In genomic region chr12:121748218-121748570, GRCh38 we compare ENCODE assay signal across 11 cellular contexts. TPM values are rescaled to one million over a fixed set of nuclear protein-coding genes. Genes with fewer than 3 reads are reported as not detected.
DNase-seq lines count a peak whose midpoint lies in the region; ATAC-seq, FAIRE-seq and TF ChIP-seq lines count a peak whose summit lies in the region.
"Had no signal": no experiment of that assay in that cellular context is flagged by ENCODE, and none has a peak within 500 bp of the region (broad histone marks: within the 10 kb centered on the region; RNA-seq: fewer than 3 reads in every experiment).

No MANE protein-coding gene starts in this region.

- peaks cover 2% of the 10 kb centered on the region for H3K4me1 Mint-ChIP-seq in T-helper 1 cell treated with Interleukin-12 subunit alpha and Interleukin-12 subunit beta and Interleukin-4 antibody, amounts not matched to agents 30 μg/mL and 1 μg/mL, for 36 hours (ENCODE audit: low read depth)
- no peaks in the 10 kb centered on the region for H3K4me1 Mint-ChIP-seq in stimulated activated effector memory CD8-positive, alpha-beta T cell treated with anti-CD3 and anti-CD28 coated beads, Interleukin-12 subunit alpha, Interleukin-12 subunit beta, amount 100 ng/mL, for 72 hours

- H3K9me3 ChIP-seq in Panc1 (ENCODE audit: control insufficient read depth, insufficient read depth, low read depth, low read length) (no peaks in the 10 kb centered on the region), cardiac muscle cell (ENCODE audit: low read depth) (no peaks in the 10 kb centered on the region)
- H3K9me3 ChIP-seq: spleen had no signal

- in situ Hi-C loops in Panc1 (cut with HindIII; ENCODE audit: low pct_unique_long_range_greater_than_20kb, low sequenced_read_pairs) = no loop called here

- POLR2A ChIA-PET in Panc1 (lab: Charles Lee) = no interaction called here

- H3K27me3 ChIP-seq in Panc1 (ENCODE audit: control insufficient read depth, insufficient read depth, low read length) (no peaks in the 10 kb centered on the region), cardiac muscle cell (no peaks in the 10 kb centered on the region)
- H3K27me3 ChIP-seq: spleen had no signal

- H3K4me1 ChIP-seq in Panc1 (ENCODE audit: control insufficient read depth, insufficient read depth, low read length) (peaks cover 7% of the 10 kb centered on the region), cardiac muscle cell (ENCODE audit: low read depth) (peaks cover 7% of the 10 kb centered on the region)

- no TSS peak for BruUV-seq in Panc1 (replicated peaks; lab: Mats Ljungman, UMichigan)

- peak overlapping the region; percentile 24; the same call in 1 of the 2 replicates for H3K27ac ChIP-seq in Panc1 (ENCODE audit: low read length)
- H3K27ac ChIP-seq in cardiac muscle cell = peak overlapping the region; percentile 35

- FAIRE-seq in GM12892 (lab: Jason Lieb, UNC) = no peak

- H3K36me3 Mint-ChIP-seq in T-helper 1 cell treated with Interleukin-12 subunit alpha and Interleukin-12 subunit beta and Interleukin-4 antibody, amounts not matched to agents 30 μg/mL and 1 μg/mL, for 36 hours (ENCODE audit: low read depth) = peaks cover 16% of the 10 kb centered on the region
- peaks cover 8% of the 10 kb centered on the region for H3K36me3 Mint-ChIP-seq in stimulated activated effector memory CD8-positive, alpha-beta T cell treated with anti-CD3 and anti-CD28 coated beads, Interleukin-12 subunit alpha, Interleukin-12 subunit beta, amount 100 ng/mL, for 72 hours

- peak overlapping the region; percentile 60 for H3K27ac Mint-ChIP-seq in T-helper 1 cell treated with Interleukin-12 subunit alpha and Interleukin-12 subunit beta and Interleukin-4 antibody, amounts not matched to agents 30 μg/mL and 1 μg/mL, for 36 hours
- peak overlapping the region; percentile 40 for H3K27ac Mint-ChIP-seq in stimulated activated effector memory CD8-positive, alpha-beta T cell treated with anti-CD3 and anti-CD28 coated beads, Interleukin-12 subunit alpha, Interleukin-12 subunit beta, amount 100 ng/mL, for 72 hours
- H3K27ac Mint-ChIP-seq: activated CD8-positive, alpha-beta T cell treated with anti-CD3 and anti-CD28 coated beads, Interleukin-2, amount 10 ng/mL, durations not matched to agents 7 days and 5 days had no signal

- intact Hi-C loops in Panc1 (cut with micrococcal nuclease; ENCODE audit: unreplicated experiment) = no loop called here

- H3K4me3 Mint-ChIP-seq in T-helper 1 cell treated with Interleukin-12 subunit alpha and Interleukin-12 subunit beta and Interleukin-4 antibody, amounts not matched to agents 30 μg/mL and 1 μg/mL, for 36 hours = no peak overlapping the region
- H3K4me3 Mint-ChIP-seq in stimulated activated effector memory CD8-positive, alpha-beta T cell treated with anti-CD3 and anti-CD28 coated beads, Interleukin-12 subunit alpha, Interleukin-12 subunit beta, amount 100 ng/mL, for 72 hours = no peak overlapping the region
- H3K4me3 Mint-ChIP-seq: activated CD8-positive, alpha-beta T cell treated with anti-CD3 and anti-CD28 coated beads, Interleukin-2, amount 10 ng/mL, durations not matched to agents 7 days and 5 days had no signal

- H3K36me3 ChIP-seq in Panc1 (ENCODE audit: control insufficient read depth, insufficient read depth, low read length) (no peaks in the 10 kb centered on the region), cardiac muscle cell (no peaks in the 10 kb centered on the region)

- no peak for TF ChIP-seq POLR2A in GM12892 (IDR thresholded peaks at IDR 0.05; ENCODE audit: low read depth, low read length)

- ATAC-seq in Panc1 (peak; percentile 70), HG03135 (IDR thresholded peaks at IDR 0.05; ENCODE audit: unreplicated experiment) (no peak)
- no peak for ATAC-seq in stimulated activated effector memory CD8-positive, alpha-beta T cell treated with anti-CD3 and anti-CD28 coated beads, Interleukin-12 subunit alpha, Interleukin-12 subunit beta, amount 100 ng/mL, for 72 hours
- ATAC-seq: activated CD8-positive, alpha-beta T cell treated with anti-CD3 and anti-CD28 coated beads, Interleukin-2, amount 10 ng/mL, durations not matched to agents 7 days and 5 days had no signal

- H3K9me3 Mint-ChIP-seq in T-helper 1 cell treated with Interleukin-12 subunit alpha and Interleukin-12 subunit beta and Interleukin-4 antibody, amounts not matched to agents 30 μg/mL and 1 μg/mL, for 36 hours = peaks cover 4% of the 10 kb centered on the region
- H3K9me3 Mint-ChIP-seq in stimulated activated effector memory CD8-positive, alpha-beta T cell treated with anti-CD3 and anti-CD28 coated beads, Interleukin-12 subunit alpha, Interleukin-12 subunit beta, amount 100 ng/mL, for 72 hours = no peaks in the 10 kb centered on the region

- CTCF ChIA-PET in Panc1 (lab: Charles Lee) = no interaction called here

- H3K4me3 ChIP-seq in Panc1 (ENCODE audit: low read depth in 2 of 2, low read length in 2 of 2) (0 out of 4 replicates have a peak overlapping the region, but pooled peaks of 1 of the 2 experiments have one; percentile 23), cardiac muscle cell (no peak overlapping the region)
- H3K4me3 ChIP-seq: spleen had no signal

- no peaks in the 10 kb centered on the region for H3K27me3 Mint-ChIP-seq in T-helper 1 cell treated with Interleukin-12 subunit alpha and Interleukin-12 subunit beta and Interleukin-4 antibody, amounts not matched to agents 30 μg/mL and 1 μg/mL, for 36 hours (ENCODE audit: low read depth)

- TF ChIP-seq CTCF in Panc1 (IDR thresholded peaks at IDR 0.05) (no peak), cardiac muscle cell (IDR thresholded peaks at IDR 0.05; ENCODE audit: low read depth, low read length) (no peak)

- DNase-seq in T-helper 1 cell (no peak), Panc1 (ENCODE audit: low read depth, low spot score) (no peak), cardiac muscle cell (ENCODE audit: low read depth in 1 of 2, low spot score in 1 of 2) (no peak), GM12892 (ENCODE audit: insufficient read length) (no peak)
- DNase-seq in stimulated activated effector memory CD8-positive, alpha-beta T cell treated with anti-CD3 and anti-CD28 coated beads, Interleukin-12 subunit alpha, Interleukin-12 subunit beta, amount 100 ng/mL, for 72 hours (ENCODE audit: low spot score in 2 of 2) = no peak
- DNase-seq in activated CD4-positive, CD25-positive, alpha-beta regulatory T cell (lab: John Stamatoyannopoulos, UW) = no peak
- DNase-seq: activated CD8-positive, alpha-beta T cell treated with anti-CD3 and anti-CD28 coated beads, Interleukin-2, amount 10 ng/mL, durations not matched to agents 7 days and 5 days; NCI-H2171; spleen had no signal

RNA-seq across cellular contexts. Expression of gene TMEM120B, which starts 35.6 kb away (rescaled TPM):
- total RNA-seq in Panc1 (2021; ENCODE audit: unreplicated experiment) (22.3 TPM), cardiac muscle cell (11.7 and 30.7 TPM in 2 replicates)
- polyA plus RNA-seq in Panc1 (2012; ENCODE audit: insufficient read length) = 15.1 TPM
- 19.7 and 23.0 TPM in 2 replicates for polyA plus RNA-seq in cardiac muscle cell
- 7.7 TPM for polyA plus RNA-seq in GM12892 (2012; ENCODE audit: missing spikeins)

RNA-seq across cellular contexts. Expression of gene RHOF, which starts 45.3 kb away (rescaled TPM):
- 71.8 TPM for total RNA-seq in Panc1 (2021; ENCODE audit: unreplicated experiment)
- polyA plus RNA-seq in Panc1 (2012; ENCODE audit: insufficient read length) = 81.8 TPM
- total RNA-seq in cardiac muscle cell = 30.0 and 56.3 TPM in 2 replicates
- 21.5 and 27.4 TPM in 2 replicates for polyA plus RNA-seq in cardiac muscle cell
- polyA plus RNA-seq in GM12892 (2012; ENCODE audit: missing spikeins) = 32.0 TPM

RNA-seq across cellular contexts. Expression of gene SETD1B, which starts 55.6 kb away (rescaled TPM):
- total RNA-seq in Panc1 (2021; ENCODE audit: unreplicated experiment) (31.2 TPM), cardiac muscle cell (8.0 and 15.1 TPM in 2 replicates)
- 24.0 TPM for polyA plus RNA-seq in Panc1 (2012; ENCODE audit: insufficient read length)
- polyA plus RNA-seq in cardiac muscle cell = 2.4 and 3.8 TPM in 2 replicates
- 2.1 TPM for polyA plus RNA-seq in GM12892 (2012; ENCODE audit: missing spikeins)
